In the genomic region with DNA sequence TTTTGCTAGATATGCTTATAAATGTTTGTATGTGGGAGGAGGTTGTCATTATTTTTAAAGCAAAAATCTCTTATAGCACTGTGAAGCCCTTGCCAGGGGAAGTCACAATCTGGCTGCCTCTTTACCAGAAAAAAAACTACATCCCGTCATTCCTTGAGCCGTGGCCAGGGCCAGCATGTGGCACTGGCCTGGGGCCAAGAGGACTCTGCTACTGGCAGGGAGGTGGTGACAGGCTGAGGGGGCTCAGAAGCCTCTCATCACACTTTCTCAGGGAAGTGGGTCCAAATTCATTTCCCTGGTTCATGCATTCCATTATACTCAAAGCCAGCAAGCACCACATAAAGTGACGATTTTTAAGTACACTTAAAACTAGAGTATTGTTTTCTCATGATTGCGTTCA, we compare ENCODE assay signal across 13 cellular contexts.
A peak's percentile ranks its signal among the peaks of the same experiment; 100 is the strongest.
DNase-seq lines count a peak whose midpoint lies in the region; ATAC-seq and TF ChIP-seq lines count a peak whose summit lies in the region.
"Had no signal": no experiment of that assay in that cellular context is flagged by ENCODE, and none has a peak within 500 bp of the region (broad histone marks: within the 10 kb centered on the region; RNA-seq: fewer than 3 reads in every experiment).

No MANE protein-coding gene starts in this region.

- H3K27ac ChIP-seq in caudate nucleus (ENCODE audit: low read depth, low read length), result peak overlapping the region; percentile 78
- no peak overlapping the region for H3K27ac ChIP-seq in lower lobe of right lung
- H3K27ac ChIP-seq in transverse colon, result peak overlapping the region in 1 of 4 donors; percentile 8
- H3K27ac ChIP-seq: Peyer's patch, suprapubic skin had no signal

- H3K36me3 Mint-ChIP-seq in activated CD4-positive, alpha-beta T cell treated with anti-CD3 and anti-CD28 coated beads, Interleukin-2, amount 10 ng/mL, durations not matched to agents 24 days and 14 days (ENCODE audit: low read depth), result no peaks in the 10 kb centered on the region

- H3K4me3 ChIP-seq in lower lobe of right lung, result no peak overlapping the region
- no peak overlapping the region for H3K4me3 ChIP-seq in transverse colon
- H3K4me3 ChIP-seq: Peyer's patch, suprapubic skin had no signal

- H3K27me3 Mint-ChIP-seq in activated CD4-positive, alpha-beta T cell treated with anti-CD3 and anti-CD28 coated beads, Interleukin-2, amount 10 ng/mL, durations not matched to agents 24 days and 14 days, result no peaks in the 10 kb centered on the region

- TF ChIP-seq EP300 in transverse colon (IDR thresholded peaks at IDR 0.05; ENCODE audit: low read depth), result no peak

- ATAC-seq in lower lobe of right lung (peak; percentile 85 to 86), GM21515 (IDR thresholded peaks at IDR 0.05; ENCODE audit: unreplicated experiment) (no peak)

- WGBS in transverse colon (ENCODE audit: low coverage in 1 of 2), 2 donors, result 41 to 48% methylated on average over 4 of the region's 4 CpGs

- H3K4me1 ChIP-seq in lower lobe of right lung (peaks cover 23% of the 10 kb centered on the region), transverse colon (peaks cover 0 to 24% (median 6%) of the 10 kb centered on the region in 4 donors)
- H3K4me1 ChIP-seq: Peyer's patch had no signal

- no peak for TF ChIP-seq CTCF in lower lobe of right lung (IDR thresholded peaks at IDR 0.05)
- TF ChIP-seq CTCF in transverse colon (IDR thresholded peaks at IDR 0.05), result no peak

- H3K4me1 Mint-ChIP-seq in activated CD4-positive, alpha-beta T cell treated with anti-CD3 and anti-CD28 coated beads, Interleukin-2, amount 10 ng/mL, durations not matched to agents 24 days and 14 days, result no peaks in the 10 kb centered on the region

- no peak overlapping the region for H3K4me3 Mint-ChIP-seq in activated CD4-positive, alpha-beta T cell treated with anti-CD3 and anti-CD28 coated beads, Interleukin-2, amount 10 ng/mL, durations not matched to agents 24 days and 14 days

- H3K27ac Mint-ChIP-seq in activated CD4-positive, alpha-beta T cell treated with anti-CD3 and anti-CD28 coated beads, Interleukin-2, amount 10 ng/mL, durations not matched to agents 24 days and 14 days, result no peak overlapping the region

- no peak for TF ChIP-seq POLR2A in transverse colon (IDR thresholded peaks at IDR 0.05)

- DNase-seq in NCI-H524 (lab: John Stamatoyannopoulos, UW) (peak; percentile 2 to 37), NCI-H524 treated with DMSO at 0.1 percent for 48 hours (lab: John Stamatoyannopoulos, UW) (no peak), caudate nucleus (lab: John Stamatoyannopoulos, UW) (peak in 57 of 61 donors; percentile 10 to 81 (median 60)), lower lobe of right lung (peak; percentile 73), transverse colon (peak; percentile 21), NCI-H1436 treated with DMSO at 0.1 percent for 48 hours (lab: John Stamatoyannopoulos, UW) (no peak)
- no peak for DNase-seq in activated CD4-positive, alpha-beta T cell treated with anti-CD3 and anti-CD28 coated beads, Interleukin-2, amount 10 ng/mL, durations not matched to agents 24 days and 14 days
- DNase-seq: ACHN; effector CD8-positive, alpha-beta T cell; MV-4-11 had no signal

- no peaks in the 10 kb centered on the region for H3K36me3 ChIP-seq in lower lobe of right lung
- H3K36me3 ChIP-seq in transverse colon, result no peaks in the 10 kb centered on the region
- H3K36me3 ChIP-seq: Peyer's patch, suprapubic skin had no signal

- no peaks in the 10 kb centered on the region for H3K27me3 ChIP-seq in lower lobe of right lung (ENCODE audit: low read depth)
- no peaks in the 10 kb centered on the region for H3K27me3 ChIP-seq in transverse colon
- H3K27me3 ChIP-seq: Peyer's patch, suprapubic skin had no signal

- intact Hi-C loops in lower lobe of right lung (cut with DNase I), result no loop called here
- intact Hi-C loops in transverse colon (cut with DNase I; ENCODE audit: low total_unique reads), result no loop called here
- intact Hi-C loops in activated CD4-positive, alpha-beta T cell treated with anti-CD3 and anti-CD28 coated beads, Interleukin-2, amount 10 ng/mL, durations not matched to agents 24 days and 14 days (cut with micrococcal nuclease), result no loop called here

- no peaks in the 10 kb centered on the region for H3K9me3 ChIP-seq in lower lobe of right lung
- H3K9me3 ChIP-seq in transverse colon, result no peaks in the 10 kb centered on the region
- H3K9me3 ChIP-seq: Peyer's patch, suprapubic skin had no signal

- in situ Hi-C loops in transverse colon (cut with MboI; ENCODE audit: low pct_ligation_motif_present in 1 of 4, low pct_unique_long_range_greater_than_20kb in 1 of 4, low sequenced_read_pairs in 3 of 4), result no loop called here

- H3K9me3 Mint-ChIP-seq in activated CD4-positive, alpha-beta T cell treated with anti-CD3 and anti-CD28 coated beads, Interleukin-2, amount 10 ng/mL, durations not matched to agents 24 days and 14 days, result no peaks in the 10 kb centered on the region

Comparison
In these comparisons a context has a peak if more than half of its experiments do, and no peak if none do; other contexts are left out.
1. DNase-seq: peak in NCI-H524 (2 of 2), caudate nucleus (57 of 61), lower lobe of right lung (single experiment) and transverse colon (single experiment); none in NCI-H524 treated with DMSO at 0.1 percent for 48 hours (single experiment), NCI-H1436 treated with DMSO at 0.1 percent for 48 hours (single experiment) and activated CD4-positive, alpha-beta T cell treated with anti-CD3 and anti-CD28 coated beads, Interleukin-2, amount 10 ng/mL, durations not matched to agents 24 days and 14 days (single experiment).